Comparison of ENCODE assay signal across 15 cellular contexts in the genomic region with DNA sequence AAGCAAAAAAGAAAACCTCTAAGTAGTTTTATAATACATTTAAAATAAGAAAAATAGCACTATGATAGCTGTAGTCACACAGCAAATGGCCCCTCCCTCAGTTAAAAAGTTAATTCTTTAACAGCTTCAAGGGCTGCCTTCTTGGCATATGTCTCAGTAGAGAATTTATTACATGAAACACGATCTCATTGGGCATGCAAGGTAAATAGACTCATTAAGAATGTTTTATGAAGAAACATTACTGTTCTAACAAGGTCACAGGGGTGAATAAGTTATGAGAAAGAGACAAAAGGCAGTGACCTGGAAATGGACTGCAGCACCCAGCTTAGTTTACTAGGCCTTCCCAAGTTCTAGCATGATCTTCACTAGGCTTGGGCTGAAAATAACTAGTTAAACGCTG.
"Had no signal": no experiment of that assay in that cellular context is flagged by ENCODE, and none has a peak within 500 bp of the region (broad histone marks: within the 10 kb centered on the region; RNA-seq: fewer than 3 reads in every experiment).

No MANE protein-coding gene starts in this region.

- H3K27me3 ChIP-seq: cardiac muscle cell, esophagus muscularis mucosa, foreskin keratinocyte, neutrophil, tibial nerve had no signal

- H3K27ac ChIP-seq: cardiac muscle cell, esophagus muscularis mucosa, foreskin keratinocyte, lower lobe of right lung, neutrophil had no signal

- H3K36me3 ChIP-seq: cardiac muscle cell, esophagus muscularis mucosa, lower lobe of right lung, neutrophil, tibial nerve had no signal

- H3K4me1 ChIP-seq: lower lobe of right lung had no signal

- H3K4me3 ChIP-seq: cardiac muscle cell, esophagus muscularis mucosa, lower lobe of right lung, tibial nerve had no signal

- H3K9me3 ChIP-seq: esophagus muscularis mucosa, lower lobe of right lung, neutrophil, tibial nerve had no signal

- DNase-seq: activated CD4-positive, alpha-beta T cell treated with anti-CD3 and anti-CD28 coated beads for 48 hours; activated CD8-positive, alpha-beta memory T cell treated with anti-CD3 and anti-CD28 coated beads for 24 hours; activated naive CD4-positive, alpha-beta T cell treated with anti-CD3 and anti-CD28 coated beads for 36 hours; foreskin keratinocyte; head of caudate nucleus; lower lobe of right lung; midbrain; naive B cell; right cardiac atrium; T1000 had no signal

- ATAC-seq: foreskin keratinocyte; lower lobe of right lung; right cardiac atrium; stimulated activated memory B cell treated with anti-CD40 and anti-IgM and Interleukin-4, amounts not matched to agents 10 μg/mL and 1 μg/mL and 100 μg/mL, for 72 hours had no signal
